Comparison of ENCODE assay signal across 9 cellular contexts in genomic region chr3:184005981-184006507, GRCh38. TPM values are rescaled to one million over a fixed set of nuclear protein-coding genes. Genes with fewer than 3 reads are reported as not detected.
DNase-seq lines count a peak whose midpoint lies in the region; ATAC-seq and TF ChIP-seq lines count a peak whose summit lies in the region.
"Had no signal": no experiment of that assay in that cellular context is flagged by ENCODE, and none has a peak within 500 bp of the region (broad histone marks: within the 10 kb centered on the region; RNA-seq: fewer than 3 reads in every experiment).

No MANE protein-coding gene starts in this region.

- H3K9ac ChIP-seq in BLaER1 treated with 17β-estradiol and CSF1 and Interleukin-3, amounts not matched to agents 10 nM and 100 nM: peak overlapping the region in 3 of 11 experiments; percentile 44 to 66 (median 56); a peak in 3 of 22 replicates

- no peaks in the 10 kb centered on the region for H3K27me3 ChIP-seq in BLaER1 treated with 17β-estradiol and CSF1 and Interleukin-3, amounts not matched to agents 10 nM and 100 nM
- H3K27me3 ChIP-seq in tibial artery: no peaks in the 10 kb centered on the region

- peaks cover 23 to 89% (median 50%) of the 10 kb centered on the region in 11 experiments for H3K36me3 ChIP-seq in BLaER1 treated with 17β-estradiol and CSF1 and Interleukin-3, amounts not matched to agents 10 nM and 100 nM
- peaks cover 0 to 10% (median 8%) of the 10 kb centered on the region in 3 donors for H3K36me3 ChIP-seq in tibial artery

- intact Hi-C loops in left colon (cut with DNase I, micrococcal nuclease): no loop called here
- intact Hi-C loops in tibial artery (cut with DNase I; ENCODE audit: low total_unique reads): no loop called here

- peak overlapping the region in 6 of 11 experiments; percentile 41 to 89 (median 66); a peak in 11 of 22 replicates for H3K4me2 ChIP-seq in BLaER1 treated with 17β-estradiol and CSF1 and Interleukin-3, amounts not matched to agents 10 nM and 100 nM

- H3K4me1 ChIP-seq in BLaER1 treated with 17β-estradiol and CSF1 and Interleukin-3, amounts not matched to agents 10 nM and 100 nM: peaks cover 13 to 81% (median 24%) of the 10 kb centered on the region in 10 experiments
- peaks cover 0 to 5% (median 0%) of the 10 kb centered on the region in 4 donors for H3K4me1 ChIP-seq in tibial artery

- peak overlapping the region in 5 of 11 experiments; percentile 1 to 59 (median 56); a peak in 6 of 22 replicates for H3K27ac ChIP-seq in BLaER1 treated with 17β-estradiol and CSF1 and Interleukin-3, amounts not matched to agents 10 nM and 100 nM
- H3K27ac ChIP-seq in tibial artery: no peak overlapping the region

- H4K20me1 ChIP-seq in BLaER1 treated with 17β-estradiol and CSF1 and Interleukin-3, amounts not matched to agents 10 nM and 100 nM: peaks cover 0 to 44% (median 14%) of the 10 kb centered on the region in 11 experiments; a peak in 9 of 22 replicates

- DNase-seq in NCI-H524 treated with DMSO at 0.1 percent for 48 hours (lab: John Stamatoyannopoulos, UW) (peak; percentile 90), T47D (ENCODE audit: low read depth in 1 of 2, low spot score in 1 of 2) (peak; percentile 74 to 97), left colon (peak; percentile 91 to 94), tibial artery (peak; percentile 50 to 68), SKM-1 treated with dmso at 0.1 percent for 144 hours (lab: John Stamatoyannopoulos, UW; ENCODE audit: unreplicated experiment) (no peak)

- peak overlapping the region in 3 of 10 experiments; percentile 28 to 43 (median 40); a peak in 5 of 20 replicates for H3K4me3 ChIP-seq in BLaER1 treated with 17β-estradiol and CSF1 and Interleukin-3, amounts not matched to agents 10 nM and 100 nM
- H3K4me3 ChIP-seq in tibial artery: peak overlapping the region in 1 of 2 donors; percentile 4

- in situ Hi-C loops in T47D (cut with HindIII; ENCODE audit: low pct_unique_long_range_greater_than_20kb, low sequenced_read_pairs): no loop called here

- H3K9me3 ChIP-seq in BLaER1 treated with 17β-estradiol and CSF1 and Interleukin-3, amounts not matched to agents 10 nM and 100 nM (replicated peaks in 1 of 11): no peaks in the 10 kb centered on the region
- no peaks in the 10 kb centered on the region for H3K9me3 ChIP-seq in tibial artery

- ATAC-seq in GM19023 (IDR thresholded peaks at IDR 0.05; ENCODE audit: unreplicated experiment) (peak; percentile 83), HG03342 (IDR thresholded peaks at IDR 0.05; ENCODE audit: unreplicated experiment) (peak; percentile 85), left colon (peak; percentile 97)

- no peak for TF ChIP-seq CTCF in tibial artery (IDR thresholded peaks at IDR 0.05)

RNA-seq across cellular contexts. Expression of gene ABCC5, which starts 11.6 kb away (rescaled TPM):
- 10 to 100 TPM; 46.6 to 47.6 TPM for total RNA-seq in left colon

RNA-seq across cellular contexts. Expression of gene HTR3D, which starts 25.5 kb away (rescaled TPM):
- not detected for total RNA-seq in left colon
- total RNA-seq: glomerular endothelial cell had no signal

RNA-seq across cellular contexts. Expression of gene HTR3C, which starts 46.8 kb away (rescaled TPM):
- total RNA-seq in left colon: not detected
- total RNA-seq: glomerular endothelial cell had no signal
